ENCODE assay signal across 12 cellular contexts in the genomic region with DNA sequence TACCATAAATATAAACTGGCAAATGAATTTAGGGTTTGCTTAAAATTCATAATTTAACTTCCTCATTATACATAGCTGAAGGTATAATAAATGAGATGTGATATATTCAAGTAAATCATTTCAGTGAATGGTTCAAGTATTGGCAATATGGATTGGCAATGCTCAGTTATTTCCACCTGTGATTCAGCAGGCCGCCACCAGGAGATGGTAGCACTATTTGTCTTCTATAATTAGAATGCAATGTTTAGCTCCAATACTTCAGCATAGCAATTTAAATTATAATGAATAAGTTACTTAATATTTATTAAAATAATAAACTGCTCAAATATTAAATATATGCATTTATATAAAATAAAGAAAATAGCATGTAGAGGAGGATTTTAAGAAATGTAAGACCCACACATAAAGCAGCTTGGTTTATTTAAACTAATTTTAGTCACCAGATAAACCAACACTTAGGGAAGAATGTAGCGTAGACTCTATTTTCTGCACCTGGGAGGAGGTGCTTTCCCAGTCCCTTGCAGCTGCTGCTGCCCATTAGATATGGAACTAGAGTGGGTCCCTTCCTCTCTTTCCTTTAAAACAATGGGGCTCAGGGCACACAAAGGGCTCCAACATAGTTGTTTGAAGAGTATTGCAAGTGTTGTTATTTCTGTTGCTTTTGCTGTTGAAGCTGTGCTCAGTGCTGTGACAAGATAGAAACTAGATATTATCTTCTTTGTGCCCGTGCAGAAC.
A peak's percentile ranks its signal among the peaks of the same experiment; 100 is the strongest.
DNase-seq lines count a peak whose midpoint lies in the region; ATAC-seq and TF ChIP-seq lines count a peak whose summit lies in the region.
"Had no signal": no experiment of that assay in that cellular context is flagged by ENCODE, and none has a peak within 500 bp of the region (broad histone marks: within the 10 kb centered on the region; RNA-seq: fewer than 3 reads in every experiment).

No MANE protein-coding gene starts in this region.

- no peak overlapping the region for H3K4me3 Mint-ChIP-seq in type B pancreatic cell
- H3K4me3 Mint-ChIP-seq: IgD-negative memory B cell had no signal

- TF ChIP-seq POLR2A in heart left ventricle (IDR thresholded peaks at IDR 0.05): no peak

- no peaks in the 10 kb centered on the region for H3K9me3 Mint-ChIP-seq in type B pancreatic cell

- TF ChIP-seq CTCF in heart left ventricle (IDR thresholded peaks at IDR 0.05) (peak in 11 of 12 donors; percentile 14 to 49 (median 25)), RWPE2 (IDR thresholded peaks at IDR 0.05; ENCODE audit: poor library complexity, severe bottlenecking) (peak; percentile 34), fibroblast of villous mesenchyme (IDR thresholded peaks at IDR 0.05; ENCODE audit: insufficient read depth, low read depth, low read length) (peak; percentile 51), type B pancreatic cell (conservative IDR thresholded peaks at IDR 0.05) (peak; percentile 71)

- H3K36me3 ChIP-seq in heart left ventricle: no peaks in the 10 kb centered on the region
- H3K36me3 ChIP-seq in RWPE2 (ENCODE audit: low read depth): no peaks in the 10 kb centered on the region
- H3K36me3 ChIP-seq: BLaER1 had no signal

- no peak overlapping the region for H3K27ac ChIP-seq in heart left ventricle
- H3K27ac ChIP-seq in RWPE2 (ENCODE audit: poor library complexity, severe bottlenecking): no peak overlapping the region
- H3K27ac ChIP-seq: BLaER1 had no signal

- H3K36me3 Mint-ChIP-seq in type B pancreatic cell: no peaks in the 10 kb centered on the region
- H3K36me3 Mint-ChIP-seq: IgD-negative memory B cell had no signal

- H3K27me3 Mint-ChIP-seq in type B pancreatic cell: no peaks in the 10 kb centered on the region
- H3K27me3 Mint-ChIP-seq: IgD-negative memory B cell had no signal

- no peak for ATAC-seq in heart left ventricle
- no peak for ATAC-seq in left cardiac atrium
- ATAC-seq in RWPE2 (ENCODE audit: low read depth): no peak
- ATAC-seq in HG03521 (IDR thresholded peaks at IDR 0.05; ENCODE audit: unreplicated experiment): no peak
- no peak for ATAC-seq in HG03025 (IDR thresholded peaks at IDR 0.05; ENCODE audit: low FRiP score, unreplicated experiment)

- intact Hi-C loops in heart left ventricle (cut with DNase I): loop anchor here in 2 of 10 donors (10.0 kb wide), 2 partner anchors 368 to 378 kb away; no protein-coding TSS in a partner anchor
- intact Hi-C loops in left cardiac atrium (cut with DNase I): no loop called here

- H3K4me3 ChIP-seq in heart left ventricle (no peak overlapping the region), RWPE2 (ENCODE audit: severe bottlenecking) (no peak overlapping the region), fibroblast of villous mesenchyme (ENCODE audit: low read depth, low read length) (no peak overlapping the region)
- H3K4me3 ChIP-seq: BLaER1 had no signal

- no peak for DNase-seq in heart left ventricle
- DNase-seq in left cardiac atrium: no peak
- no peak for DNase-seq in RWPE2 (ENCODE audit: low spot score)
- DNase-seq in fibroblast of villous mesenchyme (ENCODE audit: low read depth): no peak
- DNase-seq in type B pancreatic cell (ENCODE audit: extremely low spot score, unreplicated experiment): no peak
- no peak for DNase-seq in COR-L47 (lab: John Stamatoyannopoulos, UW)
- DNase-seq: activated CD8-positive, alpha-beta memory T cell treated with anti-CD3 and anti-CD28 coated beads, Interleukin-2, amount 50 U/mL, for 4 hours; stimulated activated naive CD4-positive, alpha-beta T cell treated with Interleukin-2 at 50 U/mL for 16 hours had no signal

- H3K27me3 ChIP-seq in heart left ventricle (no peaks in the 10 kb centered on the region), RWPE2 (ENCODE audit: insufficient read depth, poor library complexity, severe bottlenecking) (no peaks in the 10 kb centered on the region)
- H3K27me3 ChIP-seq: BLaER1 had no signal

- H3K9me3 ChIP-seq in heart left ventricle (no peaks in the 10 kb centered on the region), RWPE2 (ENCODE audit: severe bottlenecking) (no peaks in the 10 kb centered on the region)
- H3K9me3 ChIP-seq: BLaER1 had no signal

- WGBS in heart left ventricle, 4 donors: 53 to 64% (median 61%) methylated on average over 3 of the region's 3 CpGs

- H3K4me1 Mint-ChIP-seq in type B pancreatic cell (ENCODE audit: unreplicated experiment): no peaks in the 10 kb centered on the region
- H3K4me1 Mint-ChIP-seq: IgD-negative memory B cell had no signal

- no peak overlapping the region for H3K27ac Mint-ChIP-seq in type B pancreatic cell
- H3K27ac Mint-ChIP-seq: IgD-negative memory B cell had no signal

- H3K4me1 ChIP-seq in heart left ventricle (peaks cover 0 to 4% (median 0%) of the 10 kb centered on the region in 12 donors), RWPE2 (ENCODE audit: insufficient read depth, poor library complexity, severe bottlenecking) (no peaks in the 10 kb centered on the region)
- H3K4me1 ChIP-seq: BLaER1 had no signal
